9 cellular contexts compared by ENCODE assay signal in genomic region chr11:133908827-133909226, GRCh38. TPM values are rescaled to one million over a fixed set of nuclear protein-coding genes. Genes with fewer than 3 reads are reported as not detected.
"Had no signal": no experiment of that assay in that cellular context is flagged by ENCODE, and none has a peak within 500 bp of the region (broad histone marks: within the 10 kb centered on the region; RNA-seq: fewer than 3 reads in every experiment).

No MANE protein-coding gene starts in this region.

- H3K4me1 ChIP-seq: HAP-1 had no signal

- ATAC-seq: HCT116, HepG2 had no signal

- H3K4me3 Mint-ChIP-seq: HFFc6, IgD-negative memory B cell had no signal

- H3K4me3 ChIP-seq: GM23248, HAP-1 had no signal

- H3K9me3 ChIP-seq: HAP-1 had no signal

- H3K9me3 Mint-ChIP-seq: IgD-negative memory B cell had no signal

- H3K36me3 Mint-ChIP-seq: IgD-negative memory B cell had no signal

- H2AFZ ChIP-seq: GM23248 had no signal

- DNase-seq: GM23248, GOT3, H7, HFFc6 had no signal

- H3K27ac Mint-ChIP-seq: HFFc6, IgD-negative memory B cell had no signal

- H3K27ac ChIP-seq: GM23248, HL-60 had no signal

- H3K9ac ChIP-seq: GM23248 had no signal

RNA-seq across cellular contexts. Expression of gene IGSF9B, which starts 47.9 kb away (rescaled TPM):
- total RNA-seq: GM23248, HepG2, HFFc6 had no signal
- polyA plus RNA-seq: HepG2, IgD-negative memory B cell had no signal
